ENCODE assay signal across 1 cellular context in the genomic region with DNA sequence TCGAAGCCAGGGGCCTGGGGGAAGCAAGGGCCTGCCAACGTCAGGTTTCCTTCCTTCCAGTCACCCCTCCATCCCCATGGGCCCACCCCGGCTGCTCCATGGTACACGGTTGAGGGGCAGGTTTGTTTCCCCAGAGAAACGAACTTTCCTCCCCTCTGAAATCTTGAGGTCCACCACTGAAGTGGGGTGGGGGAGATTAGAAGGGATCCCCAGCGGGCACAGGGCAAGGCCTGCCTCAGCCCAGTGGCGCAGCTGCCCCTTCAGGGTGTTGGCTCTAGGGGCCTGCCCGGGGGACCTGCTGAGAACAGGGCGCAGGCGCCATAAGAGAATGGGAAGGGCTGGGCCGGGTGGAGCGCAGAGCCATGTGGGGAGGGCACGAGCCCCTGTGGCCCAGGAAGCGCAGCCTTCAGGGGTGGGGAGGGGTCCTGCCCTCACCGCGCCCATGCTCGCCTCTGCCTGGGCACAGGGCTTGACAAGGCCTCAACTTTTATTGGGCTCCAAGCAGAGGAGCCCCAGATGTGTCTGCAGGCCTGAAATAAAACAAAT.
TF ChIP-seq lines count a peak whose summit lies in the region.

No MANE protein-coding gene starts in this region.

TF ChIP-seq in WTC11, 78 proteins besides CTCF, POLR2A, EP300 and RAD21 (continued from another document):
- TF ChIP-seq ARID4B (CRISPR knock-in tag; IDR thresholded peaks at IDR 0.05; ENCODE audit: borderline replicate concordance) (no peak), ETV6 (CRISPR knock-in tag; IDR thresholded peaks at IDR 0.05) (no peak), TCF7 (CRISPR knock-in tag; IDR thresholded peaks at IDR 0.05; ENCODE audit: low read depth) (no peak), PRDM15 (CRISPR knock-in tag; IDR thresholded peaks at IDR 0.05) (no peak)
